ENCODE assay signal across 10 cellular contexts in the genomic region with DNA sequence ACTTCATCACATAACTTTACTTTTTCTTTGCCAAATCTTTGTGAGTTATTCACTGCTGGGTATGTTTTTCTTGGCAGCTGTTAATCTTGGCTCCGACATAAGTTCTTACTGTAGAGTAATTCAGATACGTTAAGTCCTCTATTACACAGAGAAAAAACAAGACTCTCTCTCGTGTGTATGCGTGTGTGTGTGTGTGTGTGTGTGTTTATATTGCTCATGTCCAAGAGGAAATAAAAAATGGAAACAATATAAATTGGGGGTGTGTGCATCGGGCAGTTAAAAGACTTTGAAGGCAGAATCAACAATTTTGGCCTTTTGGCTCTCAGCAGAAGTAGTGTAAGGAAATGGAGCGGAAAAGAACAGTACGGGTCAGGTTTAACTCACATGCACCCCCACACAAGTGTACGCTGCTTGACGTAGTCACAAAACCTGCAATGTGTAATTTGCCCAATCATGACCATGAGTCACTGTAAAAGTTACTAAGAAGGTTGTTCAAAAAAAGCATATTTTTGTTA.
A peak's percentile ranks its signal among the peaks of the same experiment; 100 is the strongest.
DNase-seq lines count a peak whose midpoint lies in the region; FAIRE-seq and TF ChIP-seq lines count a peak whose summit lies in the region.
"Had no signal": no experiment of that assay in that cellular context is flagged by ENCODE, and none has a peak within 500 bp of the region (broad histone marks: within the 10 kb centered on the region; RNA-seq: fewer than 3 reads in every experiment).

No MANE protein-coding gene starts in this region.

- no peaks in the 10 kb centered on the region for H3K4me1 Mint-ChIP-seq in activated T-helper 2 cell treated with anti-CD3 and anti-CD28 coated beads, Interferon-gamma antibody, Interleukin-2, Interleukin-4, amounts not matched to agents 10 μg/mL and 5 μg/mL and 100 μg/mL, durations not matched to agents 14 hours and 24 hours and 36 hours (ENCODE audit: low read depth)

- peaks cover 0 to 3% of the 10 kb centered on the region in 2 donors for H3K27me3 ChIP-seq in small intestine (ENCODE audit: control insufficient read depth in 2 of 2, insufficient read depth in 2 of 2, low read length in 2 of 2)

- H3K9me3 ChIP-seq in HEK293 (ENCODE audit: control insufficient read depth, insufficient read depth, low read depth, low read length) (no peaks in the 10 kb centered on the region), small intestine (ENCODE audit: control insufficient read depth, low read depth) (no peaks in the 10 kb centered on the region)

- no peak for FAIRE-seq in small intestine (lab: Jason Lieb, UNC)
- no peak for FAIRE-seq in GM12891 (lab: Jason Lieb, UNC)

- H3K27ac Mint-ChIP-seq in activated T-helper 2 cell treated with anti-CD3 and anti-CD28 coated beads, Interferon-gamma antibody, Interleukin-2, Interleukin-4, amounts not matched to agents 10 μg/mL and 5 μg/mL and 100 μg/mL, durations not matched to agents 14 hours and 24 hours and 36 hours, result no peak overlapping the region
- H3K27ac Mint-ChIP-seq: activated naive CD8-positive, alpha-beta T cell treated with anti-CD3 and anti-CD28 coated beads, Interleukin-2, amount 10 ng/mL, durations not matched to agents 7 days and 5 days had no signal

- peak overlapping the region; percentile 53 for H3K27ac ChIP-seq in HEK293 (ENCODE audit: extremely low read depth, low read depth, low read length)
- H3K27ac ChIP-seq in small intestine (ENCODE audit: low read depth in 1 of 2, low read length in 1 of 2), result peak overlapping the region in 1 of 2 donors; percentile 32

- no peaks in the 10 kb centered on the region for H3K27me3 Mint-ChIP-seq in activated T-helper 2 cell treated with anti-CD3 and anti-CD28 coated beads, Interferon-gamma antibody, Interleukin-2, Interleukin-4, amounts not matched to agents 10 μg/mL and 5 μg/mL and 100 μg/mL, durations not matched to agents 14 hours and 24 hours and 36 hours (ENCODE audit: low read depth)
- H3K27me3 Mint-ChIP-seq: activated naive CD8-positive, alpha-beta T cell treated with anti-CD3 and anti-CD28 coated beads, Interleukin-2, amount 10 ng/mL, durations not matched to agents 7 days and 5 days had no signal

- CTCF ChIA-PET in HEK293 (lab: Yijun Ruan, JAX), result interaction anchor here (0.6 to 1.2 kb wide), 3 partner anchors 32 to 396 kb away, joined by 3 to 4 read pairs (median 3); no protein-coding TSS in a partner anchor

- no peak for TF ChIP-seq POLR2A in GM12891 (IDR thresholded peaks at IDR 0.05; ENCODE audit: low read depth, low read length)

- TF ChIP-seq CTCF in HEK293 (tag by site-specific recombination; IDR thresholded peaks at IDR 0.05), result 0 out of 2 replicates have a peak, but pooled peaks have one; percentile 21

- WGBS in small intestine, 3 donors, result 8 to 31% (median 26%) methylated on average over 9 of the region's 9 CpGs

- POLR2A ChIA-PET in HEK293 (lab: Yijun Ruan, JAX), result interaction anchor here (0.6 to 2.3 kb wide), 2 partner anchors 10 to 27 kb away, joined by 3 to 11 read pairs; no protein-coding TSS in a partner anchor

- H3K4me1 ChIP-seq in HEK293 (ENCODE audit: control insufficient read depth, insufficient read depth, low read length) (peaks cover 23% of the 10 kb centered on the region), small intestine (ENCODE audit: control insufficient read depth in 2 of 2, insufficient read depth in 1 of 2, low read depth in 1 of 2, low read length in 1 of 2) (peaks cover 5 to 9% of the 10 kb centered on the region in 2 donors)

- no peaks in the 10 kb centered on the region for H3K9me3 Mint-ChIP-seq in activated T-helper 2 cell treated with anti-CD3 and anti-CD28 coated beads, Interferon-gamma antibody, Interleukin-2, Interleukin-4, amounts not matched to agents 10 μg/mL and 5 μg/mL and 100 μg/mL, durations not matched to agents 14 hours and 24 hours and 36 hours

- H3K36me3 ChIP-seq in HEK293 (ENCODE audit: control insufficient read depth in 2 of 2, insufficient read depth in 1 of 2, low read length in 2 of 2), result no peaks in the 10 kb centered on the region
- no peaks in the 10 kb centered on the region for H3K36me3 ChIP-seq in small intestine (ENCODE audit: control insufficient read depth in 2 of 2, insufficient read depth in 2 of 2, low read length in 2 of 2)

- no peaks in the 10 kb centered on the region for H3K36me3 Mint-ChIP-seq in activated T-helper 2 cell treated with anti-CD3 and anti-CD28 coated beads, Interferon-gamma antibody, Interleukin-2, Interleukin-4, amounts not matched to agents 10 μg/mL and 5 μg/mL and 100 μg/mL, durations not matched to agents 14 hours and 24 hours and 36 hours (ENCODE audit: low read depth)

- DNase-seq in amniotic epithelial cell (ENCODE audit: low read depth) (peak; percentile 95), glomerular endothelial cell (ENCODE audit: extremely low read depth, low read depth, low spot score) (peak; percentile 99), small intestine (peak; percentile 63), Ammon's horn (ENCODE audit: low spot score) (no peak), GM12891 (ENCODE audit: insufficient read length, low spot score) (no peak), NCI-H187 (lab: John Stamatoyannopoulos, UW) (no peak)
- DNase-seq in activated T-helper 2 cell treated with anti-CD3 and anti-CD28 coated beads, Interferon-gamma antibody, Interleukin-2, Interleukin-4, amounts not matched to agents 10 μg/mL and 5 μg/mL and 100 μg/mL, durations not matched to agents 14 hours and 24 hours and 36 hours (ENCODE audit: low spot score), result no peak
- DNase-seq: activated naive CD8-positive, alpha-beta T cell treated with anti-CD3 and anti-CD28 coated beads, Interleukin-2, amount 10 ng/mL, durations not matched to agents 7 days and 5 days; hypothalamus had no signal

- H3K4me3 ChIP-seq in HEK293 (ENCODE audit: low read depth, low read length), result no peak overlapping the region; the same call in 1 of the 2 replicates
- no peak overlapping the region for H3K4me3 ChIP-seq in small intestine (ENCODE audit: low read depth in 1 of 2, low read length in 2 of 2)

- H3K4me3 Mint-ChIP-seq in activated T-helper 2 cell treated with anti-CD3 and anti-CD28 coated beads, Interferon-gamma antibody, Interleukin-2, Interleukin-4, amounts not matched to agents 10 μg/mL and 5 μg/mL and 100 μg/mL, durations not matched to agents 14 hours and 24 hours and 36 hours (ENCODE audit: low read depth), result no peak overlapping the region
- H3K4me3 Mint-ChIP-seq: activated naive CD8-positive, alpha-beta T cell treated with anti-CD3 and anti-CD28 coated beads, Interleukin-2, amount 10 ng/mL, durations not matched to agents 7 days and 5 days had no signal

- intact Hi-C loops in activated T-helper 2 cell treated with anti-CD3 and anti-CD28 coated beads, Interferon-gamma antibody, Interleukin-2, Interleukin-4, amounts not matched to agents 10 μg/mL and 5 μg/mL and 100 μg/mL, durations not matched to agents 14 hours and 24 hours and 36 hours (cut with micrococcal nuclease), result no loop called here

TF ChIP-seq in HEK293, 187 proteins besides CTCF, POLR2A, EP300 and RAD21 (continues in another document):
- TF ChIP-seq ZNF658 (tag by site-specific recombination; IDR thresholded peaks at IDR 0.05) (no peak), ZNF776 (tag by site-specific recombination; IDR thresholded peaks at IDR 0.05; ENCODE audit: borderline replicate concordance) (no peak), ZNF302 (tag by site-specific recombination; IDR thresholded peaks at IDR 0.05; ENCODE audit: low read depth) (0 out of 2 replicates have a peak, but pooled peaks have one; percentile 44), ZNF629 (tag by site-specific recombination; IDR thresholded peaks at IDR 0.05) (peak; percentile 75), ZNF791 (tag by site-specific recombination; IDR thresholded peaks at IDR 0.05) (no peak), ZNF335 (tag by site-specific recombination; conservative IDR thresholded peaks at IDR 0.05) (no peak; the same call in 1 of the 2 replicates)

TF ChIP-seq in GM12891, 5 proteins besides CTCF, POLR2A, EP300 and RAD21:
- TF ChIP-seq PAX5 (IDR thresholded peaks at IDR 0.05; ENCODE audit: insufficient read depth, low read length, severe bottlenecking) (no peak), TAF1 (IDR thresholded peaks at IDR 0.05; ENCODE audit: low read depth, low read length) (no peak), SPI1 (IDR thresholded peaks at IDR 0.05; ENCODE audit: low read depth, low read length) (no peak), POLR2AphosphoS5 (IDR thresholded peaks at IDR 0.05; ENCODE audit: low read depth, low read length) (no peak), POU2F2 (IDR thresholded peaks at IDR 0.05; ENCODE audit: low read depth, low read length) (no peak)

Comparison
In these comparisons a context has a peak if more than half of its experiments do, and no peak if none do; other contexts are left out.
1. DNase-seq: peak in amniotic epithelial cell (single experiment), glomerular endothelial cell (single experiment) and small intestine (single experiment); none in Ammon's horn (single experiment), GM12891 (single experiment), NCI-H187 (0 of 2) and activated T-helper 2 cell treated with anti-CD3 and anti-CD28 coated beads, Interferon-gamma antibody, Interleukin-2, Interleukin-4, amounts not matched to agents 10 μg/mL and 5 μg/mL and 100 μg/mL, durations not matched to agents 14 hours and 24 hours and 36 hours (single experiment).